Comparison of ENCODE assay signal across 1 cellular context in the genomic region with DNA sequence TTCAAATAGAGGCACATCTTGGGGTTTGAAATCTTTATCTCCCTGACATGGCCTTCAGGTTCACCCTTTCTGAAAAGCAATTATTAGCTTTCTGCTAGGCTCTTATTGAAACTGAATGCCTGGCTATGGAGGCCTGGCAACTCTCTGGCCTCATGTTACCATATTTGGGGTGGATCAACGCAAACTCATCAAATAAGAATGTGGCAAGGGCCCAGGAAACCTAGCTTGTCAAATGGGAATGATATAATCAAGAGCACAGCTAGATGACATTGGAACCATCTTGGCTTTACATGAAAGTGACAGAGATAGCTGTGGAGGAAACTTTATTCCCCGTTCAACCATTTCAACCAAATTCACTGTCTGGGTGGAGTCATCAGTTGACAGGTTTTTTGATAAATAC.
TF ChIP-seq lines count a peak whose summit lies in the region.

No MANE protein-coding gene starts in this region.

TF ChIP-seq in K562, 482 proteins besides CTCF, POLR2A, EP300 and RAD21 (continued from another document):
- TF ChIP-seq, protein P1, sequence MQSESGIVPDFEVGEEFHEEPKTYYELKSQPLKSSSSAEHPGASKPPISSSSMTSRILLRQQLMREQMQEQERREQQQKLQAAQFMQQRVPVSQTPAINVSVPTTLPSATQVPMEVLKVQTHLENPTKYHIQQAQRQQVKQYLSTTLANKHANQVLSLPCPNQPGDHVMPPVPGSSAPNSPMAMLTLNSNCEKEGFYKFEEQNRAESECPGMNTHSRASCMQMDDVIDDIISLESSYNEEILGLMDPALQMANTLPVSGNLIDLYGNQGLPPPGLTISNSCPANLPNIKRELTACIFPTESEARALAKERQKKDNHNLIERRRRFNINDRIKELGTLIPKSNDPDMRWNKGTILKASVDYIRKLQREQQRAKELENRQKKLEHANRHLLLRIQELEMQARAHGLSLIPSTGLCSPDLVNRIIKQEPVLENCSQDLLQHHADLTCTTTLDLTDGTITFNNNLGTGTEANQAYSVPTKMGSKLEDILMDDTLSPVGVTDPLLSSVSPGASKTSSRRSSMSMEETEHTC (IDR thresholded peaks at IDR 0.05): no peak
- TF ChIP-seq WHSC1 (IDR thresholded peaks at IDR 0.05; ENCODE audit: low read length): no peak
- TF ChIP-seq NFATC3 (IDR thresholded peaks at IDR 0.05): no peak
- no peak for TF ChIP-seq PRPF4 (IDR thresholded peaks at IDR 0.05; ENCODE audit: insufficient read depth, low read depth, low read length, poor library complexity, severe bottlenecking)
- TF ChIP-seq TAF7 (tag; IDR thresholded peaks at IDR 0.05): no peak
- TF ChIP-seq PHF21A (IDR thresholded peaks at IDR 0.05; ENCODE audit: borderline replicate concordance, low read depth): no peak
- TF ChIP-seq ZNF668 (CRISPR knock-in tag; IDR thresholded peaks at IDR 0.05): no peak
- TF ChIP-seq ZFX (CRISPR knock-in tag; IDR thresholded peaks at IDR 0.05): no peak
- no peak for TF ChIP-seq HMGN3 (IDR thresholded peaks at IDR 0.05; ENCODE audit: borderline replicate concordance, extremely low read depth, insufficient read length, low read depth, low read length)
- TF ChIP-seq MCM2 (IDR thresholded peaks at IDR 0.05; ENCODE audit: low read depth): no peak
- TF ChIP-seq, protein P2, sequence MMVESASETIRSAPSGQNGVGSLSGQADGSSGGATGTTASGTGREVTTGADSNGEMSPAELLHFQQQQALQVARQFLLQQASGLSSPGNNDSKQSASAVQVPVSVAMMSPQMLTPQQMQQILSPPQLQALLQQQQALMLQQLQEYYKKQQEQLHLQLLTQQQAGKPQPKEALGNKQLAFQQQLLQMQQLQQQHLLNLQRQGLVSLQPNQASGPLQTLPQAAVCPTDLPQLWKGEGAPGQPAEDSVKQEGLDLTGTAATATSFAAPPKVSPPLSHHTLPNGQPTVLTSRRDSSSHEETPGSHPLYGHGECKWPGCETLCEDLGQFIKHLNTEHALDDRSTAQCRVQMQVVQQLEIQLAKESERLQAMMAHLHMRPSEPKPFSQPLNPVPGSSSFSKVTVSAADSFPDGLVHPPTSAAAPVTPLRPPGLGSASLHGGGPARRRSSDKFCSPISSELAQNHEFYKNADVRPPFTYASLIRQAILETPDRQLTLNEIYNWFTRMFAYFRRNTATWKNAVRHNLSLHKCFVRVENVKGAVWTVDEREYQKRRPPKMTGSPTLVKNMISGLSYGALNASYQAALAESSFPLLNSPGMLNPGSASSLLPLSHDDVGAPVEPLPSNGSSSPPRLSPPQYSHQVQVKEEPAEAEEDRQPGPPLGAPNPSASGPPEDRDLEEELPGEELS (CRISPR knock-in tag; IDR thresholded peaks at IDR 0.05; ENCODE audit: borderline replicate concordance): no peak
- TF ChIP-seq, protein P3, sequence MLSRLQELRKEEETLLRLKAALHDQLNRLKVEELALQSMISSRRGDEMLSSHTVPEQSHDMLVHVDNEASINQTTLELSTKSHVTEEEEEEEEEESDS (CRISPR knock-in tag; IDR thresholded peaks at IDR 0.05): no peak
- TF ChIP-seq, protein P4, sequence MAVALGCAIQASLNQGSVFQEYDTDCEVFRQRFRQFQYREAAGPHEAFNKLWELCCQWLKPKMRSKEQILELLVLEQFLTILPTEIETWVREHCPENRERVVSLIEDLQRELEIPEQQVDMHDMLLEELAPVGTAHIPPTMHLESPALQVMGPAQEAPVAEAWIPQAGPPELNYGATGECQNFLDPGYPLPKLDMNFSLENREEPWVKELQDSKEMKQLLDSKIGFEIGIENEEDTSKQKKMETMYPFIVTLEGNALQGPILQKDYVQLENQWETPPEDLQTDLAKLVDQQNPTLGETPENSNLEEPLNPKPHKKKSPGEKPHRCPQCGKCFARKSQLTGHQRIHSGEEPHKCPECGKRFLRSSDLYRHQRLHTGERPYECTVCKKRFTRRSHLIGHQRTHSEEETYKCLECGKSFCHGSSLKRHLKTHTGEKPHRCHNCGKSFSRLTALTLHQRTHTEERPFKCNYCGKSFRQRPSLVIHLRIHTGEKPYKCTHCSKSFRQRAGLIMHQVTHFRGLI (CRISPR knock-in tag; IDR thresholded peaks at IDR 0.05): no peak
- no peak for TF ChIP-seq CREBBP (IDR thresholded peaks at IDR 0.05; ENCODE audit: low read depth, low read length)
- TF ChIP-seq HNRNPLL (IDR thresholded peaks at IDR 0.05; ENCODE audit: low read depth, low read length, poor library complexity, severe bottlenecking): no peak
TF ChIP-seq in K562: peak in this region for 0.
